5 cellular contexts compared by ENCODE assay signal in genomic region chr10:87019504-87019903, GRCh38. TPM values are rescaled to one million over a fixed set of nuclear protein-coding genes. Genes with fewer than 3 reads are reported as not detected.
"Had no signal": no experiment of that assay in that cellular context is flagged by ENCODE, and none has a peak within 500 bp of the region (broad histone marks: within the 10 kb centered on the region; RNA-seq: fewer than 3 reads in every experiment).

No MANE protein-coding gene starts in this region.

RNA-seq across cellular contexts. Expression of gene FAM25A, which starts 0.6 kb away (rescaled TPM):
- total RNA-seq: LHCN-M2, MCF 10A, OCI-LY7, Right ventricle myocardium superior, SJSA1 had no signal

RNA-seq across cellular contexts. Expression of gene ADIRF, which starts 51.2 kb away (rescaled TPM):
- total RNA-seq: OCI-LY7, SJSA1 had no signal
